14 cellular contexts compared by ENCODE assay signal in genomic region chr19:56170261-56170660, GRCh38. TPM values are rescaled to one million over a fixed set of nuclear protein-coding genes. Genes with fewer than 3 reads are reported as not detected.
DNase-seq lines count a peak whose midpoint lies in the region; ATAC-seq and TF ChIP-seq lines count a peak whose summit lies in the region.
"Had no signal": no experiment of that assay in that cellular context is flagged by ENCODE, and none has a peak within 500 bp of the region (broad histone marks: within the 10 kb centered on the region; RNA-seq: fewer than 3 reads in every experiment).

No MANE protein-coding gene starts in this region.

- H3K27ac ChIP-seq in breast epithelium (no peak overlapping the region), RWPE1 (no peak overlapping the region), gastroesophageal sphincter (no peak overlapping the region), upper lobe of right lung (no peak overlapping the region)
- H3K27ac ChIP-seq: suprapubic skin had no signal

- peak; percentile 93 for DNase-seq in MCF 10A (ENCODE audit: unreplicated experiment)
- DNase-seq in breast epithelium (ENCODE audit: low spot score in 2 of 2): no peak
- DNase-seq in RWPE1 (ENCODE audit: low spot score): peak; percentile 70
- peak; percentile 89 for DNase-seq in upper lobe of right lung
- no peak for DNase-seq in foreskin melanocyte
- no peak for DNase-seq in GM10248 (ENCODE audit: extremely low spot score)
- DNase-seq: activated CD4-positive, alpha-beta memory T cell treated with anti-CD3 and anti-CD28 coated beads, Interleukin-2, amount 10 ng/mL, durations not matched to agents 7 days and 5 days; activated naive CD8-positive, alpha-beta T cell treated with anti-CD3 and anti-CD28 coated beads, Interleukin-2, amount 10 ng/mL, durations not matched to agents 7 days and 5 days; NCI-H187 treated with DMSO at 0.1 percent for 48 hours; SW 1271 had no signal

- H3K36me3 ChIP-seq in breast epithelium: no peaks in the 10 kb centered on the region
- no peaks in the 10 kb centered on the region for H3K36me3 ChIP-seq in gastroesophageal sphincter
- no peaks in the 10 kb centered on the region for H3K36me3 ChIP-seq in upper lobe of right lung
- H3K36me3 ChIP-seq: suprapubic skin had no signal

- no peaks in the 10 kb centered on the region for H3K27me3 Mint-ChIP-seq in MCF 10A (ENCODE audit: insufficient read depth, unreplicated experiment)
- H3K27me3 Mint-ChIP-seq: activated CD4-positive, alpha-beta memory T cell treated with anti-CD3 and anti-CD28 coated beads, Interleukin-2, amount 10 ng/mL, durations not matched to agents 7 days and 5 days had no signal

- H3K4me3 ChIP-seq in breast epithelium: no peak overlapping the region
- H3K4me3 ChIP-seq in gastroesophageal sphincter: no peak overlapping the region
- no peak overlapping the region for H3K4me3 ChIP-seq in upper lobe of right lung
- H3K4me3 ChIP-seq: suprapubic skin had no signal

- intact Hi-C loops in MCF 10A (cut with micrococcal nuclease): loop anchor here (2.0 to 5.0 kb wide), 2 partner anchors 29 to 78 kb away; partner anchors contain the start of gene ZNF444
- intact Hi-C loops in breast epithelium (cut with DNase I; ENCODE audit: low total_unique reads): no loop called here
- intact Hi-C loops in upper lobe of right lung (cut with DNase I): loop anchor here (5.0 kb wide), 1 partner anchor 93 kb away; no protein-coding TSS in a partner anchor

- peak overlapping the region; percentile 0 for H3K4me3 Mint-ChIP-seq in MCF 10A (ENCODE audit: unreplicated experiment)
- H3K4me3 Mint-ChIP-seq: activated CD4-positive, alpha-beta memory T cell treated with anti-CD3 and anti-CD28 coated beads, Interleukin-2, amount 10 ng/mL, durations not matched to agents 7 days and 5 days; activated naive CD8-positive, alpha-beta T cell treated with anti-CD3 and anti-CD28 coated beads, Interleukin-2, amount 10 ng/mL, durations not matched to agents 7 days and 5 days had no signal

- H3K4me1 ChIP-seq in breast epithelium: no peaks in the 10 kb centered on the region
- H3K4me1 ChIP-seq in gastroesophageal sphincter: peaks cover 0 to 8% (median 0%) of the 10 kb centered on the region in 3 donors
- H3K4me1 ChIP-seq in upper lobe of right lung: peaks cover 6% of the 10 kb centered on the region
- H3K4me1 ChIP-seq: suprapubic skin had no signal

- H3K27ac Mint-ChIP-seq in MCF 10A (ENCODE audit: low read depth, unreplicated experiment): no peak overlapping the region
- H3K27ac Mint-ChIP-seq: activated CD4-positive, alpha-beta memory T cell treated with anti-CD3 and anti-CD28 coated beads, Interleukin-2, amount 10 ng/mL, durations not matched to agents 7 days and 5 days; activated naive CD8-positive, alpha-beta T cell treated with anti-CD3 and anti-CD28 coated beads, Interleukin-2, amount 10 ng/mL, durations not matched to agents 7 days and 5 days had no signal

- no TSS peak for BruUV-seq in MCF 10A (replicated peaks; lab: Mats Ljungman, UMichigan)

- CTCF ChIA-PET in MCF 10A (lab: Yijun Ruan, JAX): interaction anchor here (0.7 to 4.3 kb wide), 3 partner anchors 85 to 104 kb away, joined by 3 to 18 read pairs (median 8); no protein-coding TSS in a partner anchor
- CTCF ChIA-PET in RWPE1 (lab: Yijun Ruan, JAX): interaction anchor here (1.0 kb wide), 1 partner anchor 94 kb away, joined by 3 read pairs; no protein-coding TSS in a partner anchor
- CTCF ChIA-PET in GM10248 (lab: Yijun Ruan, JAX): interaction anchor here (2.0 kb wide), 1 partner anchor 65 kb away, joined by 7 read pairs; no protein-coding TSS in a partner anchor

- no peaks in the 10 kb centered on the region for H3K9me3 ChIP-seq in breast epithelium
- H3K9me3 ChIP-seq in gastroesophageal sphincter: no peaks in the 10 kb centered on the region
- no peaks in the 10 kb centered on the region for H3K9me3 ChIP-seq in upper lobe of right lung
- H3K9me3 ChIP-seq: suprapubic skin had no signal

- WGBS in gastroesophageal sphincter (ENCODE audit: low coverage in 1 of 2), 2 donors: 55 to 77% methylated on average over 6 to 11 of the region's 14 CpGs

- TF ChIP-seq POLR2A in breast epithelium (IDR thresholded peaks at IDR 0.05): no peak
- no peak for TF ChIP-seq POLR2A in gastroesophageal sphincter (IDR thresholded peaks at IDR 0.05)

- no peaks in the 10 kb centered on the region for H3K9me3 Mint-ChIP-seq in MCF 10A (ENCODE audit: unreplicated experiment)
- H3K9me3 Mint-ChIP-seq: activated CD4-positive, alpha-beta memory T cell treated with anti-CD3 and anti-CD28 coated beads, Interleukin-2, amount 10 ng/mL, durations not matched to agents 7 days and 5 days; activated naive CD8-positive, alpha-beta T cell treated with anti-CD3 and anti-CD28 coated beads, Interleukin-2, amount 10 ng/mL, durations not matched to agents 7 days and 5 days had no signal

- no peaks in the 10 kb centered on the region for H3K36me3 Mint-ChIP-seq in MCF 10A (ENCODE audit: insufficient read depth, unreplicated experiment)
- H3K36me3 Mint-ChIP-seq: activated naive CD8-positive, alpha-beta T cell treated with anti-CD3 and anti-CD28 coated beads, Interleukin-2, amount 10 ng/mL, durations not matched to agents 7 days and 5 days had no signal

- POLR2A ChIA-PET in MCF 10A (lab: Yijun Ruan, JAX) (interaction anchor here (0.7 to 1.6 kb wide), 2 partner anchors 27 to 145 kb away, joined by 3 to 4 read pairs; no protein-coding TSS in a partner anchor), RWPE1 (lab: Yijun Ruan, JAX; ENCODE audit: low non-redundant PET) (interaction anchor here (0.7 kb wide), 2 partner anchors 13 to 105 kb away, joined by 4 to 14 read pairs; no protein-coding TSS in a partner anchor), GM10248 (lab: Yijun Ruan, JAX) (no interaction called here)

- TF ChIP-seq EP300 in gastroesophageal sphincter (IDR thresholded peaks at IDR 0.05): no peak

- ATAC-seq in gastroesophageal sphincter: peak; percentile 25
- ATAC-seq in upper lobe of right lung: peak; percentile 86
- ATAC-seq in HG02571 (IDR thresholded peaks at IDR 0.05; ENCODE audit: unreplicated experiment): no peak

- H3K27me3 ChIP-seq in breast epithelium (peaks cover 0 to 12% of the 10 kb centered on the region in 2 donors), gastroesophageal sphincter (peaks cover 32% of the 10 kb centered on the region), upper lobe of right lung (peaks cover 9% of the 10 kb centered on the region)

- H3K4me1 Mint-ChIP-seq in MCF 10A (ENCODE audit: insufficient read depth, unreplicated experiment): peaks cover 7% of the 10 kb centered on the region

- TF ChIP-seq CTCF in MCF 10A (IDR thresholded peaks at IDR 0.05; ENCODE audit: unreplicated experiment) (no peak), breast epithelium (IDR thresholded peaks at IDR 0.05) (no peak), RWPE1 (conservative IDR thresholded peaks at IDR 0.05; ENCODE audit: low read depth) (no peak), gastroesophageal sphincter (IDR thresholded peaks at IDR 0.05) (no peak), upper lobe of right lung (IDR thresholded peaks at IDR 0.05) (no peak), GM10248 (IDR thresholded peaks at IDR 0.05; ENCODE audit: control extremely low read depth, extremely low read depth, low read depth, missing control alignments) (no peak)

RNA-seq across cellular contexts. Expression of gene GALP, which starts 5.5 kb away (rescaled TPM):
- not detected in 2 replicates for total RNA-seq in MCF 10A (2022)
- not detected for total RNA-seq in breast epithelium
- not detected for total RNA-seq in gastroesophageal sphincter
- total RNA-seq in upper lobe of right lung: not detected
- total RNA-seq: activated CD4-positive, alpha-beta memory T cell treated with anti-CD3 and anti-CD28 coated beads, Interleukin-2, amount 10 ng/mL, durations not matched to agents 7 days and 5 days; activated naive CD8-positive, alpha-beta T cell treated with anti-CD3 and anti-CD28 coated beads, Interleukin-2, amount 10 ng/mL, durations not matched to agents 7 days and 5 days; osteocyte; suprapubic skin had no signal

RNA-seq across cellular contexts. Expression of gene ZSCAN5B, which starts 27.3 kb away (rescaled TPM):
- total RNA-seq in MCF 10A (2022) (not detected in 2 replicates), breast epithelium (not detected), gastroesophageal sphincter (not detected), upper lobe of right lung (0.20 TPM)
- total RNA-seq: activated CD4-positive, alpha-beta memory T cell treated with anti-CD3 and anti-CD28 coated beads, Interleukin-2, amount 10 ng/mL, durations not matched to agents 7 days and 5 days; osteocyte; suprapubic skin had no signal

RNA-seq across cellular contexts. Expression of gene ZNF444, which starts 29.2 kb away (rescaled TPM):
- total RNA-seq in MCF 10A (2022): 26.6 and 28.1 TPM in 2 replicates
- 10 to 100 TPM; 13.9 to 38.5 (median 33.1) TPM for total RNA-seq in breast epithelium
- total RNA-seq in gastroesophageal sphincter: 10 to 100 TPM; 36.2 to 57.9 (median 41.3) TPM
- 37.3 TPM for total RNA-seq in upper lobe of right lung

RNA-seq across cellular contexts. Expression of gene ZSCAN5C, which starts 31.8 kb away (rescaled TPM):
- not detected in 2 replicates for total RNA-seq in MCF 10A (2022)
- not detected for total RNA-seq in breast epithelium
- total RNA-seq in gastroesophageal sphincter: not detected
- total RNA-seq in upper lobe of right lung: not detected
- total RNA-seq: activated CD4-positive, alpha-beta memory T cell treated with anti-CD3 and anti-CD28 coated beads, Interleukin-2, amount 10 ng/mL, durations not matched to agents 7 days and 5 days; activated naive CD8-positive, alpha-beta T cell treated with anti-CD3 and anti-CD28 coated beads, Interleukin-2, amount 10 ng/mL, durations not matched to agents 7 days and 5 days; osteocyte; suprapubic skin had no signal

RNA-seq across cellular contexts. Expression of gene ZNF787, which starts 49.2 kb away (rescaled TPM):
- total RNA-seq in MCF 10A (2022): 58.2 and 68.6 TPM in 2 replicates
- 10 to 100 TPM; 10.2 to 11.1 (median 10.4) TPM for total RNA-seq in breast epithelium
- total RNA-seq in gastroesophageal sphincter: 10 to 100 TPM; 18.6 to 31.8 (median 19.7) TPM
- 40.7 TPM for total RNA-seq in upper lobe of right lung

Comparison
In these comparisons a context has a peak if more than half of its experiments do, and no peak if none do; other contexts are left out.
1. DNase-seq: peak in MCF 10A (single experiment), RWPE1 (single experiment) and upper lobe of right lung (single experiment); none in breast epithelium (0 of 2), foreskin melanocyte (single experiment) and GM10248 (single experiment).